ENCODE assay signal across 8 cellular contexts in genomic region chr19:4851551-4852290, GRCh38.
DNase-seq lines count a peak whose midpoint lies in the region; ATAC-seq and TF ChIP-seq lines count a peak whose summit lies in the region.

No MANE protein-coding gene starts in this region.

- peak; percentile 82 for TF ChIP-seq CTCF in GM10266 (IDR thresholded peaks at IDR 0.05; ENCODE audit: control insufficient read depth, insufficient read depth, low read depth, missing control alignments)

- ATAC-seq in GM18867 (IDR thresholded peaks at IDR 0.05; ENCODE audit: unreplicated experiment), result no peak
- ATAC-seq in GM21576 (IDR thresholded peaks at IDR 0.05; ENCODE audit: unreplicated experiment), result no peak

- DNase-seq in GM10266 (ENCODE audit: extremely low spot score), result peak; percentile 65
- DNase-seq in NCI-H1048 (lab: John Stamatoyannopoulos, UW), result peak; percentile 13
- peak; percentile 57 to 74 (median 66) for DNase-seq in activated CD4-positive, CD25-positive, alpha-beta regulatory T cell (lab: John Stamatoyannopoulos, UW)
- peak; percentile 62 for DNase-seq in central memory CD4-positive, alpha-beta T cell
- peak; percentile 98 for DNase-seq in kidney tubule cell (ENCODE audit: low spot score)
- DNase-seq in stimulated activated CD4-positive, alpha-beta T cell treated with anti-CD3 and anti-CD28 coated beads, Interleukin-4, amount 100 ng/mL, for 4 hours, result peak; percentile 64 to 77

Comparison
In these comparisons a context has a peak if more than half of its experiments do, and no peak if none do; other contexts are left out.
1. DNase-seq: peak in every context shown above with its lines; median percentile 98 in kidney tubule cell; 70 in stimulated activated CD4-positive, alpha-beta T cell treated with anti-CD3 and anti-CD28 coated beads, Interleukin-4, amount 100 ng/mL, for 4 hours; 66 in activated CD4-positive, CD25-positive, alpha-beta regulatory T cell; 65 in GM10266; 62 in central memory CD4-positive, alpha-beta T cell; 13 in NCI-H1048.